Comparison of ENCODE assay signal across 13 cellular contexts in the genomic region with DNA sequence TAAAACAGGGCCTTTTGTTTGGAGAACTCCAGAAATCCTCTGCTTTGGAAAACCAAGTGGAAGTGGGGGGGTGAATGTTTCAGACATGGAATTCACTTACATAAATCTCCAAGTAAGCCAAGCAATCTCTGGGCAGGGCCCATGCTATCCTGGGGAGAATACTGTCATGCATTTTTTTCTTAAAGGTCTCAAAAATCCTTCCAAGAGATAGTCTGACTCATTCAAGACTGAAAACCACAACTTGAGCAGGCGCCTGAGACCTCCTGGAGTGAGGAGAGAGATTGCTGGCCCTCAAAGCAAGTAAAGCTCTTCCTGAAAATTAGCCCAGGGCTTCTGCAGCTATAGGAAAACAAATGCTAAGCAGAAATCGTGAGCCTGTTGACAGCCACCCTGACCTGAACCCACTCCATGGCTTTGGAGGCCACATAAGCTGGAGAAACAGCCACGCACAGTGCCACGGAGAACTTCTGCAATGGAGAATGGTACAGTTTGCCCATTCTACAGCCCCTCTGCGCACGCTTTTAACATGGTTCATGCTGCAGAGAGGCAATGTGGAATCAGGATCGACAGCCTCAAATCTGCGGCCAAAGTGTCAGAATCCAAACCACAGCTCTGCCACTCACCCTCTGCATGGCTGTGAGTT.
DNase-seq lines count a peak whose midpoint lies in the region; ATAC-seq and TF ChIP-seq lines count a peak whose summit lies in the region.
"Had no signal": no experiment of that assay in that cellular context is flagged by ENCODE, and none has a peak within 500 bp of the region (broad histone marks: within the 10 kb centered on the region; RNA-seq: fewer than 3 reads in every experiment).

No MANE protein-coding gene starts in this region.

- intact Hi-C loops in cardiac septum (cut with DNase I) (no loop called here), sciatic nerve (cut with DNase I) (no loop called here)
- intact Hi-C loops in activated CD4-positive, alpha-beta T cell treated with anti-CD3 and anti-CD28 coated beads, Interleukin-2, amount 10 ng/mL, durations not matched to agents 24 days and 14 days (cut with micrococcal nuclease), result no loop called here

- ATAC-seq in SK-N-SH treated with all-trans-retinoic acid at 6 μM for 48 hours, result peak; percentile 96
- ATAC-seq in sciatic nerve, result peak; percentile 93
- no peak for ATAC-seq in HG02678 (IDR thresholded peaks at IDR 0.05; ENCODE audit: unreplicated experiment)
- ATAC-seq: activated T-cell treated with anti-CD3 and anti-CD28 coated beads, Interleukin-2, amount 50 U/mL, for 72 hours; WTC11 had no signal

- peaks cover 5% of the 10 kb centered on the region for H3K9me3 Mint-ChIP-seq in activated CD4-positive, alpha-beta T cell treated with anti-CD3 and anti-CD28 coated beads, Interleukin-2, amount 10 ng/mL, durations not matched to agents 24 days and 14 days
- H3K9me3 Mint-ChIP-seq: activated T-cell treated with anti-CD3 and anti-CD28 coated beads, Interleukin-2, amount 50 U/mL, for 72 hours had no signal

- H3K4me1 Mint-ChIP-seq in activated CD4-positive, alpha-beta T cell treated with anti-CD3 and anti-CD28 coated beads, Interleukin-2, amount 10 ng/mL, durations not matched to agents 24 days and 14 days, result no peaks in the 10 kb centered on the region
- H3K4me1 Mint-ChIP-seq: CD8-positive, alpha-beta memory T cell had no signal

- no peak overlapping the region for H3K4me3 Mint-ChIP-seq in activated CD4-positive, alpha-beta T cell treated with anti-CD3 and anti-CD28 coated beads, Interleukin-2, amount 10 ng/mL, durations not matched to agents 24 days and 14 days
- H3K4me3 Mint-ChIP-seq: activated T-cell treated with anti-CD3 and anti-CD28 coated beads, Interleukin-2, amount 50 U/mL, for 72 hours; CD8-positive, alpha-beta memory T cell; WTC11 had no signal

- no peaks in the 10 kb centered on the region for H3K27me3 Mint-ChIP-seq in activated CD4-positive, alpha-beta T cell treated with anti-CD3 and anti-CD28 coated beads, Interleukin-2, amount 10 ng/mL, durations not matched to agents 24 days and 14 days
- H3K27me3 Mint-ChIP-seq: CD8-positive, alpha-beta memory T cell had no signal

- peak; percentile 28 for DNase-seq in GDM1 (lab: John Stamatoyannopoulos, UW)
- DNase-seq in cardiac septum (ENCODE audit: low spot score), result peak; percentile 56
- peak; percentile 60 for DNase-seq in sciatic nerve (ENCODE audit: low spot score)
- no peak for DNase-seq in activated CD4-positive, alpha-beta T cell treated with anti-CD3 and anti-CD28 coated beads, Interleukin-2, amount 10 ng/mL, durations not matched to agents 24 days and 14 days
- no peak for DNase-seq in middle frontal gyrus (ENCODE audit: extremely low spot score, low spot score)
- no peak for DNase-seq in foreskin melanocyte
- DNase-seq: activated T-cell treated with anti-CD3 and anti-CD28 coated beads, Interleukin-2, amount 50 U/mL, for 72 hours; CD8-positive, alpha-beta memory T cell; central memory CD4-positive, alpha-beta T cell; sigmoid colon had no signal

- H3K27ac Mint-ChIP-seq in activated CD4-positive, alpha-beta T cell treated with anti-CD3 and anti-CD28 coated beads, Interleukin-2, amount 10 ng/mL, durations not matched to agents 24 days and 14 days, result no peak overlapping the region
- H3K27ac Mint-ChIP-seq: activated T-cell treated with anti-CD3 and anti-CD28 coated beads, Interleukin-2, amount 50 U/mL, for 72 hours; CD8-positive, alpha-beta memory T cell; WTC11 had no signal

- no peaks in the 10 kb centered on the region for H3K36me3 Mint-ChIP-seq in activated CD4-positive, alpha-beta T cell treated with anti-CD3 and anti-CD28 coated beads, Interleukin-2, amount 10 ng/mL, durations not matched to agents 24 days and 14 days (ENCODE audit: low read depth)
- H3K36me3 Mint-ChIP-seq: CD8-positive, alpha-beta memory T cell; WTC11 had no signal

TF ChIP-seq in SK-N-SH treated with all-trans-retinoic acid at 6 μM for 48 hours, 23 proteins besides CTCF, POLR2A, EP300 and RAD21:
- TF ChIP-seq ZFP3 (CRISPR knock-in tag; IDR thresholded peaks at IDR 0.05) (no peak), SNAI2 (CRISPR knock-in tag; IDR thresholded peaks at IDR 0.05) (no peak), PATZ1 (CRISPR knock-in tag; IDR thresholded peaks at IDR 0.05; ENCODE audit: borderline replicate concordance) (no peak), ISL1 (CRISPR knock-in tag; IDR thresholded peaks at IDR 0.05) (0 out of 2 replicates have a peak, but pooled peaks have one; percentile 9)
TF ChIP-seq in SK-N-SH treated with all-trans-retinoic acid at 6 μM for 48 hours: peak in this region for 1.

Comparison
In these comparisons a context has a peak if more than half of its experiments do, and no peak if none do; other contexts are left out.
1. DNase-seq: peak in GDM1 (single experiment), cardiac septum (single experiment) and sciatic nerve (single experiment); none in activated CD4-positive, alpha-beta T cell treated with anti-CD3 and anti-CD28 coated beads, Interleukin-2, amount 10 ng/mL, durations not matched to agents 24 days and 14 days (single experiment), middle frontal gyrus (single experiment) and foreskin melanocyte (single experiment).